ENCODE assay signal across 11 cellular contexts in the genomic region with DNA sequence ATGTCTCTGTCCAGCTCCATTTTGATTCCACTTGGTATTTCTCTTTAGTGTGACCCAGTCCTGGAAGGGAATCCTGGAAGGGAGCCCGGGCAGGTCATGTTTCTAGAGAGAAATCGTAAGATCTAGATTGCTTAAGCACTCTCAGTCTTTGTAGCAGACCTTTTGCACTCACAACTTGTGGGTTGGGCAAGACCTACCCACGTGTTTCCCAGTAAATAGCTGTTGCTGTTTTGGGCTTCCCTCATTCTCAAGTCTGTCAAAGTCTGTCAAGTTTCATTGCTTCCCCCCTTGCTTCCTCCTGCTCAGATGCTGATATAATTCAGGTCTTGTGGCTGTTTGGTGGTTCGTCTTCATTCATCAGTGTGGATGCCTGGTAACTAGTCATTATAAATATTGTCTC. TPM values are rescaled to one million over a fixed set of nuclear protein-coding genes. Genes with fewer than 3 reads are reported as not detected.
DNase-seq lines count a peak whose midpoint lies in the region; ATAC-seq and TF ChIP-seq lines count a peak whose summit lies in the region.
"Had no signal": no experiment of that assay in that cellular context is flagged by ENCODE, and none has a peak within 500 bp of the region (broad histone marks: within the 10 kb centered on the region; RNA-seq: fewer than 3 reads in every experiment).

No MANE protein-coding gene starts in this region.

- no peak overlapping the region for H3K27ac ChIP-seq in colonic mucosa
- H3K27ac ChIP-seq in coronary artery = no peak overlapping the region
- H3K27ac ChIP-seq: esophagus squamous epithelium, SK-N-MC had no signal

- no peak for TF ChIP-seq CTCF in colonic mucosa (IDR thresholded peaks at IDR 0.05)
- no peak for TF ChIP-seq CTCF in coronary artery (IDR thresholded peaks at IDR 0.05)

- no peaks in the 10 kb centered on the region for H3K4me1 Mint-ChIP-seq in activated T-helper 17 cell treated with anti-CD3 and anti-CD28 coated beads, Interleukin-2, amount 50 U/mL, for 72 hours
- H3K4me1 Mint-ChIP-seq in stimulated activated naive B cell treated with anti-CD40 and anti-IgM and Interleukin-4, amounts not matched to agents 10 μg/mL and 1 μg/mL and 100 μg/mL, for 72 hours = peaks cover 4 to 8% of the 10 kb centered on the region in 2 donors

- H3K36me3 Mint-ChIP-seq in activated T-helper 17 cell treated with anti-CD3 and anti-CD28 coated beads, Interleukin-2, amount 50 U/mL, for 72 hours (ENCODE audit: low read depth) = no peaks in the 10 kb centered on the region
- H3K36me3 Mint-ChIP-seq in stimulated activated naive B cell treated with anti-CD40 and anti-IgM and Interleukin-4, amounts not matched to agents 10 μg/mL and 1 μg/mL and 100 μg/mL, for 72 hours = peaks cover 4 to 16% of the 10 kb centered on the region in 2 donors

- no peaks in the 10 kb centered on the region for H3K27me3 Mint-ChIP-seq in activated T-helper 17 cell treated with anti-CD3 and anti-CD28 coated beads, Interleukin-2, amount 50 U/mL, for 72 hours
- no peaks in the 10 kb centered on the region for H3K27me3 Mint-ChIP-seq in stimulated activated naive B cell treated with anti-CD40 and anti-IgM and Interleukin-4, amounts not matched to agents 10 μg/mL and 1 μg/mL and 100 μg/mL, for 72 hours
- H3K27me3 Mint-ChIP-seq: B cell had no signal

- no peaks in the 10 kb centered on the region for H3K4me1 ChIP-seq in colonic mucosa
- H3K4me1 ChIP-seq: esophagus squamous epithelium had no signal

- peak; percentile 49 for DNase-seq in left cardiac atrium
- no peak for DNase-seq in Right ventricle myocardium inferior (ENCODE audit: missing footprints)
- no peak for DNase-seq in stimulated activated naive B cell treated with anti-CD40 and anti-IgM and Interleukin-4, amounts not matched to agents 10 μg/mL and 1 μg/mL and 100 μg/mL, for 72 hours
- no peak for DNase-seq in colonic mucosa
- no peak for DNase-seq in coronary artery (ENCODE audit: low spot score)
- DNase-seq in cerebellum (ENCODE audit: low spot score) = no peak
- DNase-seq: esophagus squamous epithelium had no signal

- peaks cover 5% of the 10 kb centered on the region for H3K9me3 Mint-ChIP-seq in activated T-helper 17 cell treated with anti-CD3 and anti-CD28 coated beads, Interleukin-2, amount 50 U/mL, for 72 hours
- peaks cover 2 to 5% of the 10 kb centered on the region in 2 donors for H3K9me3 Mint-ChIP-seq in stimulated activated naive B cell treated with anti-CD40 and anti-IgM and Interleukin-4, amounts not matched to agents 10 μg/mL and 1 μg/mL and 100 μg/mL, for 72 hours

- H3K9ac ChIP-seq in colonic mucosa (ENCODE audit: low read depth in 2 of 2, low read length in 2 of 2) = no peak overlapping the region

- no peaks in the 10 kb centered on the region for H3K36me3 ChIP-seq in colonic mucosa
- H3K36me3 ChIP-seq: esophagus squamous epithelium had no signal

- H3K4me3 ChIP-seq in colonic mucosa (no peak overlapping the region), coronary artery (no peak overlapping the region)
- H3K4me3 ChIP-seq: esophagus squamous epithelium, SK-N-MC had no signal

- peak overlapping the region; percentile 26 for H3K4me3 Mint-ChIP-seq in activated T-helper 17 cell treated with anti-CD3 and anti-CD28 coated beads, Interleukin-2, amount 50 U/mL, for 72 hours
- H3K4me3 Mint-ChIP-seq in stimulated activated naive B cell treated with anti-CD40 and anti-IgM and Interleukin-4, amounts not matched to agents 10 μg/mL and 1 μg/mL and 100 μg/mL, for 72 hours = no peak overlapping the region
- H3K4me3 Mint-ChIP-seq: B cell had no signal

- H3K27me3 ChIP-seq in colonic mucosa = no peaks in the 10 kb centered on the region
- H3K27me3 ChIP-seq: esophagus squamous epithelium had no signal

- H3K27ac Mint-ChIP-seq in activated T-helper 17 cell treated with anti-CD3 and anti-CD28 coated beads, Interleukin-2, amount 50 U/mL, for 72 hours = no peak overlapping the region
- no peak overlapping the region for H3K27ac Mint-ChIP-seq in stimulated activated naive B cell treated with anti-CD40 and anti-IgM and Interleukin-4, amounts not matched to agents 10 μg/mL and 1 μg/mL and 100 μg/mL, for 72 hours
- H3K27ac Mint-ChIP-seq: B cell had no signal

- no peaks in the 10 kb centered on the region for H3K9me3 ChIP-seq in colonic mucosa
- H3K9me3 ChIP-seq: esophagus squamous epithelium had no signal

- intact Hi-C loops in left cardiac atrium (cut with DNase I) = no loop called here
- intact Hi-C loops in Right ventricle myocardium inferior (cut with DNase I) = no loop called here
- intact Hi-C loops in colonic mucosa (cut with DNase I) = no loop called here

- ATAC-seq in left cardiac atrium (peak; percentile 24 to 44), Right ventricle myocardium inferior (no peak), HG03469 (IDR thresholded peaks at IDR 0.05; ENCODE audit: unreplicated experiment) (peak; percentile 84)
- ATAC-seq in activated T-helper 17 cell treated with anti-CD3 and anti-CD28 coated beads, Interleukin-2, amount 50 U/mL, for 72 hours (replicated peaks) = peak; percentile 14
- peak; percentile 69 for ATAC-seq in stimulated activated naive B cell treated with anti-CD40 and anti-IgM and Interleukin-4, amounts not matched to agents 10 μg/mL and 1 μg/mL and 100 μg/mL, for 72 hours (replicated peaks)

RNA-seq across cellular contexts. Expression of a gene that starts 17.4 kb away (rescaled TPM):
- total RNA-seq in left cardiac atrium = 1 to 10 TPM; 4.5 to 5.0 TPM
- total RNA-seq in Right ventricle myocardium inferior = 3.5 TPM
- total RNA-seq in activated T-helper 17 cell treated with anti-CD3 and anti-CD28 coated beads, Interleukin-2, amount 50 U/mL, for 72 hours = 10 to 100 TPM; 10.6 to 16.5 TPM
- 1 to 10 TPM; 3.6 to 5.1 TPM for total RNA-seq in colonic mucosa
- total RNA-seq in cerebellum = 5.4 TPM
